ENCODE assay signal across 1 cellular context in genomic region chr22:31348009-31348337, GRCh38.
A peak's percentile ranks its signal among the peaks of the same experiment; 100 is the strongest.
TF ChIP-seq lines count a peak whose summit lies in the region.
"Not testable (repeated sequence)": the region's sequence is repeated elsewhere in the genome, so short reads cannot be mapped to it uniquely, and the experiment has no call there.

No MANE protein-coding gene starts in this region.

TF ChIP-seq in HepG2, 621 proteins besides CTCF, POLR2A, EP300 and RAD21:
- not testable (repeated sequence) for TF ChIP-seq LCORL (IDR thresholded peaks at IDR 0.05)
- TF ChIP-seq LCORL (CRISPR knock-in tag; IDR thresholded peaks at IDR 0.05), result 0 out of 2 replicates have a peak, but pooled peaks have one; percentile 5
- 0 out of 2 replicates have a peak, but pooled peaks have one; percentile 31 for TF ChIP-seq ZNF564 (CRISPR knock-in tag; IDR thresholded peaks at IDR 0.05)
- TF ChIP-seq TOPORS (CRISPR knock-in tag; IDR thresholded peaks at IDR 0.05), result 0 out of 2 replicates have a peak, but pooled peaks have one; percentile 5
